Comparison of ENCODE assay signal across 28 cellular contexts in genomic region chr3:45838466-45838865, GRCh38.
"Had no signal": no experiment of that assay in that cellular context is flagged by ENCODE, and none has a peak within 500 bp of the region (broad histone marks: within the 10 kb centered on the region; RNA-seq: fewer than 3 reads in every experiment).

No MANE protein-coding gene starts in this region.

- H3K9me3 Mint-ChIP-seq: mesothelial cell of epicardium; naive B cell; natural killer cell; stimulated activated effector memory CD8-positive, alpha-beta T cell treated with anti-CD3 and anti-CD28 coated beads, Interleukin-12 subunit alpha, Interleukin-12 subunit beta, amount 100 ng/mL, for 72 hours; stimulated activated naive CD8-positive, alpha-beta T cell treated with anti-CD3 and anti-CD28 coated beads, Interleukin-15, Interleukin-2, amounts not matched to agents 100 ng/mL and 50 ng/mL, for 24 hours; type B pancreatic cell had no signal

- H3K9me3 ChIP-seq: left lung, pancreas, prostate gland, sigmoid colon, spleen, suprapubic skin, thoracic aorta, tibial nerve, uterus had no signal

- H3K36me3 ChIP-seq: prostate gland, uterus had no signal

- H3K27ac ChIP-seq: left lung, pancreas, prostate gland, sigmoid colon, spleen, suprapubic skin, thoracic aorta, tibial nerve, uterus had no signal

- FAIRE-seq: keratinocyte, pancreas, small intestine had no signal

- H3K27ac Mint-ChIP-seq: mesothelial cell of epicardium; naive B cell; natural killer cell; stimulated activated effector memory CD8-positive, alpha-beta T cell treated with anti-CD3 and anti-CD28 coated beads, Interleukin-12 subunit alpha, Interleukin-12 subunit beta, amount 100 ng/mL, for 72 hours; stimulated activated naive CD8-positive, alpha-beta T cell treated with anti-CD3 and anti-CD28 coated beads, Interleukin-15, Interleukin-2, amounts not matched to agents 100 ng/mL and 50 ng/mL, for 24 hours; type B pancreatic cell had no signal

- DNase-seq: hippocampal formation; kidney glomerular epithelial cell; left cardiac atrium; left lung; mesendoderm; naive B cell; natural killer cell; nucleus accumbens; pancreas; posterior cingulate gyrus; retina; sigmoid colon; small intestine; spleen; stimulated activated CD4-positive, alpha-beta T cell treated with anti-CD3 and anti-CD28 coated beads, Interleukin-4, amount 100 ng/mL, for 24 hours; stimulated activated naive CD4-positive, alpha-beta T cell; uterus had no signal

- H3K27me3 Mint-ChIP-seq: naive B cell; stimulated activated naive CD8-positive, alpha-beta T cell treated with anti-CD3 and anti-CD28 coated beads, Interleukin-15, Interleukin-2, amounts not matched to agents 100 ng/mL and 50 ng/mL, for 24 hours had no signal

- H3K4me3 Mint-ChIP-seq: mesothelial cell of epicardium; natural killer cell; stimulated activated effector memory CD8-positive, alpha-beta T cell treated with anti-CD3 and anti-CD28 coated beads, Interleukin-12 subunit alpha, Interleukin-12 subunit beta, amount 100 ng/mL, for 72 hours; stimulated activated naive CD8-positive, alpha-beta T cell treated with anti-CD3 and anti-CD28 coated beads, Interleukin-15, Interleukin-2, amounts not matched to agents 100 ng/mL and 50 ng/mL, for 24 hours; type B pancreatic cell had no signal

- ATAC-seq: left cardiac atrium; left lung; natural killer cell; pancreas; right cardiac atrium; stimulated activated effector memory CD8-positive, alpha-beta T cell treated with anti-CD3 and anti-CD28 coated beads, Interleukin-12 subunit alpha, Interleukin-12 subunit beta, amount 100 ng/mL, for 72 hours had no signal

- H3K4me1 ChIP-seq: prostate gland, uterus had no signal

- H3K27me3 ChIP-seq: left lung, pancreas, sigmoid colon, spleen, suprapubic skin, tibial nerve, uterus had no signal

- H3K4me3 ChIP-seq: left lung, lung, pancreas, prostate gland, sigmoid colon, spleen, suprapubic skin, thoracic aorta, tibial nerve, uterus had no signal

- H3K36me3 Mint-ChIP-seq: natural killer cell had no signal
